In the genomic region with DNA sequence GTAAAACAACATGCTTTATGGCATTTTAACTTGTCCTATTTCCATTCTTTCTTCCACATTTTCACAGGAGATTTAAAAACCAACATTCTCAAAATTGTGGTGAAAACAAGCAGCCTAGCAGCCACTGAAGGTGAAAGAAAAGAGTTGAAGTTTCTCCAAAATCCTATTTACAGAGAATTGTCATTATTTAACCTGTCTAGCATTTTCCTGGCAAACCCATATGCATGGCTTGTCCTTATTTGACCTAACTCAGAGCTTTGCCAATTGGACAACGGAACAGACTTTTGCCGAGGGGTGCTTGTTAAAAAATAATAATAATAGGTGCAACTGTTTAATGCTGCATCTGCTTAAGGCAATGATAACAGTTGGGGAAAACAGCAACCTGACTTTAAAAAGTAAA, we compare ENCODE assay signal across 37 cellular contexts.
"Had no signal": no experiment of that assay in that cellular context is flagged by ENCODE, and none has a peak within 500 bp of the region (broad histone marks: within the 10 kb centered on the region; RNA-seq: fewer than 3 reads in every experiment).

No MANE protein-coding gene starts in this region.

- H3K4me3 Mint-ChIP-seq: activated CD4-positive, alpha-beta memory T cell treated with anti-CD3 and anti-CD28 coated beads, Interleukin-2, amount 10 ng/mL, durations not matched to agents 7 days and 5 days; activated CD4-positive, alpha-beta T cell treated with anti-CD3 and anti-CD28 coated beads for 36 hours; activated CD4-positive, alpha-beta T cell treated with anti-CD3 and anti-CD28 coated beads, Interleukin-2, amount 10 ng/mL, durations not matched to agents 7 days and 5 days; activated CD8-positive, alpha-beta memory T cell treated with anti-CD3 and anti-CD28 coated beads, Interleukin-2, amount 10 ng/mL, durations not matched to agents 7 days and 5 days; activated CD8-positive, alpha-beta T cell treated with anti-CD3 and anti-CD28 coated beads, Interleukin-2, amount 10 ng/mL, durations not matched to agents 7 days and 5 days; activated naive CD4-positive, alpha-beta T cell treated with anti-CD3 and anti-CD28 coated beads, Interleukin-2, amount 10 ng/mL, durations not matched to agents 7 days and 5 days; activated naive CD4-positive, alpha-beta T cell treated with anti-CD3 and anti-CD28 coated beads, Interleukin-2, amount 50 U/mL, for 24 hours; activated naive CD8-positive, alpha-beta T cell; activated naive CD8-positive, alpha-beta T cell treated with anti-CD3 and anti-CD28 coated beads, Interleukin-2, amount 10 ng/mL, durations not matched to agents 7 days and 5 days; activated naive CD8-positive, alpha-beta T cell treated with anti-CD3 and anti-CD28 coated beads, Interleukin-2, amount 50 U/mL, for 24 hours; activated T-cell treated with anti-CD3 and anti-CD28 coated beads, Interleukin-2, amount 50 U/mL, for 24 hours; T-helper 1 cell treated with Interleukin-12 subunit alpha and Interleukin-12 subunit beta and Interleukin-4 antibody, amounts not matched to agents 30 μg/mL and 1 μg/mL, for 36 hours; T-helper 2 cell treated with Interferon-gamma antibody and Interleukin-4, amounts not matched to agents 5 μg/mL and 100 μg/mL, for 36 hours; WTC11 had no signal

- H3K4me3 ChIP-seq: ascending aorta, breast epithelium had no signal

- H3K9me3 Mint-ChIP-seq: activated CD4-positive, alpha-beta memory T cell treated with anti-CD3 and anti-CD28 coated beads, Interleukin-2, amount 10 ng/mL, durations not matched to agents 7 days and 5 days; activated naive CD4-positive, alpha-beta T cell treated with anti-CD3 and anti-CD28 coated beads, Interleukin-2, amount 10 ng/mL, durations not matched to agents 7 days and 5 days; activated T-helper 2 cell treated with anti-CD3 and anti-CD28 coated beads, Interferon-gamma antibody, Interleukin-2, Interleukin-4, amounts not matched to agents 10 μg/mL and 5 μg/mL and 100 μg/mL, durations not matched to agents 14 hours and 24 hours and 36 hours had no signal

- H3K4me1 Mint-ChIP-seq: activated CD4-positive, alpha-beta memory T cell treated with anti-CD3 and anti-CD28 coated beads, Interleukin-2, amount 10 ng/mL, durations not matched to agents 7 days and 5 days; activated CD4-positive, alpha-beta T cell treated with anti-CD3 and anti-CD28 coated beads for 36 hours; activated CD4-positive, alpha-beta T cell treated with anti-CD3 and anti-CD28 coated beads, Interleukin-2, amount 10 ng/mL, durations not matched to agents 7 days and 5 days; activated CD8-positive, alpha-beta memory T cell treated with anti-CD3 and anti-CD28 coated beads, Interleukin-2, amount 10 ng/mL, durations not matched to agents 7 days and 5 days; activated naive CD4-positive, alpha-beta T cell treated with anti-CD3 and anti-CD28 coated beads, Interleukin-2, amount 10 ng/mL, durations not matched to agents 7 days and 5 days; activated naive CD4-positive, alpha-beta T cell treated with anti-CD3 and anti-CD28 coated beads, Interleukin-2, amount 50 U/mL, for 24 hours; activated naive CD8-positive, alpha-beta T cell treated with anti-CD3 and anti-CD28 coated beads, Interleukin-2, amount 10 ng/mL, durations not matched to agents 7 days and 5 days; activated naive CD8-positive, alpha-beta T cell treated with anti-CD3 and anti-CD28 coated beads, Interleukin-2, amount 50 U/mL, for 24 hours; WTC11 had no signal

- H3K27me3 ChIP-seq: ascending aorta, brain microvascular endothelial cell, breast epithelium had no signal

- H3K27ac ChIP-seq: ascending aorta, brain microvascular endothelial cell, breast epithelium, WERI-Rb-1 had no signal

- H3K36me3 ChIP-seq: ascending aorta, brain microvascular endothelial cell, breast epithelium, WERI-Rb-1 had no signal

- ATAC-seq: activated CD4-positive, alpha-beta T cell treated with anti-CD3 and anti-CD28 coated beads for 36 hours; activated CD4-positive, CD25-positive, alpha-beta regulatory T cell treated with anti-CD3 and anti-CD28 coated beads, Interleukin-2, amount 50 U/mL, for 24 hours; activated CD8-positive, alpha-beta memory T cell treated with anti-CD3 and anti-CD28 coated beads, Interleukin-2, amount 10 ng/mL, durations not matched to agents 7 days and 5 days; activated CD8-positive, alpha-beta T cell treated with anti-CD3 and anti-CD28 coated beads, Interleukin-2, amount 10 ng/mL, durations not matched to agents 7 days and 5 days; activated naive CD8-positive, alpha-beta T cell treated with anti-CD3 and anti-CD28 coated beads, Interleukin-2, amount 50 U/mL, for 24 hours; WTC11 had no signal

- H3K27me3 Mint-ChIP-seq: activated CD4-positive, alpha-beta memory T cell treated with anti-CD3 and anti-CD28 coated beads, Interleukin-2, amount 10 ng/mL, durations not matched to agents 7 days and 5 days; activated CD4-positive, alpha-beta T cell treated with anti-CD3 and anti-CD28 coated beads, Interleukin-2, amount 10 ng/mL, durations not matched to agents 7 days and 5 days; activated CD8-positive, alpha-beta memory T cell treated with anti-CD3 and anti-CD28 coated beads, Interleukin-2, amount 10 ng/mL, durations not matched to agents 7 days and 5 days; activated naive CD4-positive, alpha-beta T cell treated with anti-CD3 and anti-CD28 coated beads, Interleukin-2, amount 10 ng/mL, durations not matched to agents 7 days and 5 days; activated naive CD4-positive, alpha-beta T cell treated with anti-CD3 and anti-CD28 coated beads, Interleukin-2, amount 50 U/mL, for 24 hours; activated naive CD8-positive, alpha-beta T cell treated with anti-CD3 and anti-CD28 coated beads, Interleukin-2, amount 10 ng/mL, durations not matched to agents 7 days and 5 days had no signal

- H3K36me3 Mint-ChIP-seq: activated CD8-positive, alpha-beta memory T cell treated with anti-CD3 and anti-CD28 coated beads, Interleukin-2, amount 10 ng/mL, durations not matched to agents 7 days and 5 days; activated naive CD4-positive, alpha-beta T cell treated with anti-CD3 and anti-CD28 coated beads, Interleukin-2, amount 10 ng/mL, durations not matched to agents 7 days and 5 days; activated naive CD8-positive, alpha-beta T cell treated with anti-CD3 and anti-CD28 coated beads, Interleukin-2, amount 10 ng/mL, durations not matched to agents 7 days and 5 days had no signal

- H3K4me1 ChIP-seq: ascending aorta, breast epithelium had no signal

- DNase-seq: activated CD4-positive, alpha-beta memory T cell treated with anti-CD3 and anti-CD28 coated beads, Interleukin-2, amount 10 ng/mL, durations not matched to agents 7 days and 5 days; activated CD4-positive, alpha-beta T cell treated with anti-CD3 and anti-CD28 coated beads for 1 hour; activated CD4-positive, alpha-beta T cell treated with anti-CD3 and anti-CD28 coated beads for 36 hours; activated CD4-positive, alpha-beta T cell treated with anti-CD3 and anti-CD28 coated beads for 48 hours; activated CD4-positive, alpha-beta T cell treated with anti-CD3 and anti-CD28 coated beads, Interleukin-2, amount 10 ng/mL, durations not matched to agents 7 days and 5 days; activated CD4-positive, alpha-beta T cell treated with anti-CD3 and anti-CD28 coated beads, Interleukin-2, amount 50 U/mL, for 48 hours; activated CD4-positive, CD25-positive, alpha-beta regulatory T cell; activated CD8-positive, alpha-beta memory T cell treated with anti-CD3 and anti-CD28 coated beads for 24 hours; activated CD8-positive, alpha-beta memory T cell treated with anti-CD3 and anti-CD28 coated beads, Interleukin-2, amount 10 ng/mL, durations not matched to agents 7 days and 5 days; activated CD8-positive, alpha-beta memory T cell treated with anti-CD3 and anti-CD28 coated beads, Interleukin-2, amount 50 U/mL, for 48 hours; activated CD8-positive, alpha-beta T cell treated with anti-CD3 and anti-CD28 coated beads, Interleukin-2, amount 10 ng/mL, durations not matched to agents 7 days and 5 days; activated effector memory CD4-positive, alpha-beta T cell treated with Interleukin-2 at 50 U/mL for 16 hours; activated gamma-delta T cell; activated naive CD4-positive, alpha-beta T cell treated with anti-CD3 and anti-CD28 coated beads, Interleukin-2, amount 10 ng/mL, durations not matched to agents 7 days and 5 days; activated naive CD4-positive, alpha-beta T cell treated with Interleukin-2 at 50 U/mL for 16 hours; activated naive CD8-positive, alpha-beta T cell treated with anti-CD3 and anti-CD28 coated beads, Interleukin-2, amount 10 ng/mL, durations not matched to agents 7 days and 5 days; activated naive CD8-positive, alpha-beta T cell treated with anti-CD3 and anti-CD28 coated beads, Interleukin-2, amount 50 U/mL, for 24 hours; activated T-cell treated with anti-CD3 and anti-CD28 coated beads, Interleukin-2, amount 50 U/mL, for 24 hours; activated T-cell treated with anti-CD3 and anti-CD28 coated beads, Interleukin-2, amount 50 U/mL, for 48 hours; amygdala; anterior cingulate cortex; brain microvascular endothelial cell; central memory CD4-positive, alpha-beta T cell; SW 1271; T-helper 1 cell; T-helper 2 cell; T-helper 9 cell; WERI-Rb-1 had no signal

- H3K27ac Mint-ChIP-seq: activated CD4-positive, alpha-beta memory T cell treated with anti-CD3 and anti-CD28 coated beads, Interleukin-2, amount 10 ng/mL, durations not matched to agents 7 days and 5 days; activated CD4-positive, alpha-beta T cell treated with anti-CD3 and anti-CD28 coated beads for 36 hours; activated CD4-positive, alpha-beta T cell treated with anti-CD3 and anti-CD28 coated beads, Interleukin-2, amount 10 ng/mL, durations not matched to agents 7 days and 5 days; activated CD8-positive, alpha-beta memory T cell treated with anti-CD3 and anti-CD28 coated beads, Interleukin-2, amount 10 ng/mL, durations not matched to agents 7 days and 5 days; activated CD8-positive, alpha-beta T cell treated with anti-CD3 and anti-CD28 coated beads, Interleukin-2, amount 10 ng/mL, durations not matched to agents 7 days and 5 days; activated naive CD4-positive, alpha-beta T cell treated with anti-CD3 and anti-CD28 coated beads, Interleukin-2, amount 10 ng/mL, durations not matched to agents 7 days and 5 days; activated naive CD4-positive, alpha-beta T cell treated with anti-CD3 and anti-CD28 coated beads, Interleukin-2, amount 50 U/mL, for 24 hours; activated naive CD8-positive, alpha-beta T cell; activated naive CD8-positive, alpha-beta T cell treated with anti-CD3 and anti-CD28 coated beads, Interleukin-2, amount 10 ng/mL, durations not matched to agents 7 days and 5 days; activated naive CD8-positive, alpha-beta T cell treated with anti-CD3 and anti-CD28 coated beads, Interleukin-2, amount 50 U/mL, for 24 hours; activated T-cell treated with anti-CD3 and anti-CD28 coated beads, Interleukin-2, amount 50 U/mL, for 24 hours; activated T-helper 2 cell treated with anti-CD3 and anti-CD28 coated beads, Interferon-gamma antibody, Interleukin-2, Interleukin-4, amounts not matched to agents 10 μg/mL and 5 μg/mL and 100 μg/mL, durations not matched to agents 14 hours and 24 hours and 36 hours; T-helper 1 cell treated with Interleukin-12 subunit alpha and Interleukin-12 subunit beta and Interleukin-4 antibody, amounts not matched to agents 30 μg/mL and 1 μg/mL, for 36 hours; T-helper 2 cell treated with Interferon-gamma antibody and Interleukin-4, amounts not matched to agents 5 μg/mL and 100 μg/mL, for 36 hours; WTC11 had no signal
